14 cellular contexts compared by ENCODE assay signal in the genomic region with DNA sequence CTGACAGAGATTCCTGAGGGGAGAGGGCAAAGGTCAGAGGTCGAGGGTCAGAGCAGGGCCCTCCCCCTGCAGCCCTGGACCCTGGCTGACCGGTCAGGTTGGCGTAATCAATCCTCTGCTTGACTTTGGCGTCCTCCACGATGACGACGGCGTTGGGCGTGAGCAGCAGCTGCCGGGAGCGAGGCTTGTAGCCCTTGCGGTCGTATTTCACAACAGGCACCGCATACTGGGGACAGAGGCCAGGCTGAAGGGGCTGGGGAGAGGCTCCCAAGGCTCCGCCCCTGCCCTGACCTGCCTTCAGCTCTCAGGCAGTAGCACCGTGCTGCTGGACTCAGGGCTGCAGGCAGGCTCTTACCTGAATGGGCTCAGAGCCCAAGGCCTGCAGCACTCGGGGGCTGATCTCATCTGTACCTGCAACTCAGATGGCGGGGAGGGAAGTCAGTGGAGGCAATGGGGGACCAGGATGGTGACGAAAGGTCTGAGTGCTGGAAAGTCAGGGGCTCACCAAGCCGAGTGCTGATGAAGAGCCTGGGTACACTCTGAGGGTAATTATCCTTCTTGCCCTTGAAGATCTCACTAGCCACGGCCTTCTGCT. TPM values are rescaled to one million over a fixed set of nuclear protein-coding genes. Genes with fewer than 3 reads are reported as not detected.
DNase-seq lines count a peak whose midpoint lies in the region; ATAC-seq and TF ChIP-seq lines count a peak whose summit lies in the region.
"Had no signal": no experiment of that assay in that cellular context is flagged by ENCODE, and none has a peak within 500 bp of the region (broad histone marks: within the 10 kb centered on the region; RNA-seq: fewer than 3 reads in every experiment).

No MANE protein-coding gene starts in this region.

- H3K27ac ChIP-seq in HEK293 (ENCODE audit: extremely low read depth, low read depth, low read length) (no peak overlapping the region; the same call in 1 of the 2 replicates), gastrocnemius medialis (peak overlapping the region; percentile 75 to 82 (median 80)), caudate nucleus (ENCODE audit: low read depth, low read length) (no peak overlapping the region)
- H3K27ac ChIP-seq: SJSA1 had no signal

- POLR2A ChIA-PET in HEK293 (lab: Yijun Ruan, JAX): no interaction called here

- in situ Hi-C loops in gastrocnemius medialis (cut with MboI; ENCODE audit: low sequenced_read_pairs in 4 of 4): no loop called here

- no peak overlapping the region for H3K4me3 ChIP-seq in HEK293 (ENCODE audit: low read depth, low read length)
- H3K4me3 ChIP-seq in gastrocnemius medialis: no peak overlapping the region
- H3K4me3 ChIP-seq: HAP-1, SJSA1 had no signal

- H3K36me3 ChIP-seq in HEK293 (ENCODE audit: control insufficient read depth in 2 of 2, insufficient read depth in 1 of 2, low read length in 2 of 2) (peaks cover 0 to 77% of the 10 kb centered on the region in 2 experiments; a peak in 2 of 3 replicates), gastrocnemius medialis (peaks cover 0 to 41% of the 10 kb centered on the region in 2 donors)
- H3K36me3 ChIP-seq: BE2C had no signal

- peak; percentile 84 for ATAC-seq in left lobe of liver
- peak; percentile 97 to 98 for ATAC-seq in gastrocnemius medialis
- no peak for ATAC-seq in HG03045 (IDR thresholded peaks at IDR 0.05; ENCODE audit: unreplicated experiment)

- TF ChIP-seq CTCF in HEK293 (tag by site-specific recombination; IDR thresholded peaks at IDR 0.05) (no peak), gastrocnemius medialis (IDR thresholded peaks at IDR 0.05 in 4 of 5, conservative IDR thresholded peaks at IDR 0.05 in 1 of 5) (no peak)

- DNase-seq in left lobe of liver (ENCODE audit: low spot score): peak; percentile 97
- peak; percentile 93 to 96 for DNase-seq in gastrocnemius medialis
- no peak for DNase-seq in caudate nucleus (lab: John Stamatoyannopoulos, UW)
- no peak for DNase-seq in NCI-H2107 (lab: John Stamatoyannopoulos, UW)
- DNase-seq: activated CD4-positive, alpha-beta T cell treated with anti-CD3 and anti-CD28 coated beads, Interleukin-2, amount 50 U/mL, for 48 hours; amniotic stem cell; BE2C; DMS53; T1000 had no signal

- H3K4me1 ChIP-seq in HEK293 (ENCODE audit: control insufficient read depth, insufficient read depth, low read length): no peaks in the 10 kb centered on the region
- H3K4me1 ChIP-seq in gastrocnemius medialis: peaks cover 7 to 8% of the 10 kb centered on the region in 2 donors
- H3K4me1 ChIP-seq: BE2C, HAP-1 had no signal

- CTCF ChIA-PET in HEK293 (lab: Yijun Ruan, JAX): no interaction called here

- TF ChIP-seq POLR2A in gastrocnemius medialis (IDR thresholded peaks at IDR 0.05): no peak

- no peaks in the 10 kb centered on the region for H3K9me3 ChIP-seq in HEK293 (ENCODE audit: control insufficient read depth, insufficient read depth, low read depth, low read length)
- no peaks in the 10 kb centered on the region for H3K9me3 ChIP-seq in gastrocnemius medialis
- H3K9me3 ChIP-seq: BE2C, HAP-1, SJSA1 had no signal

- intact Hi-C loops in gastrocnemius medialis (cut with DNase I; ENCODE audit: low total_unique reads): no loop called here

- no peaks in the 10 kb centered on the region for H3K27me3 ChIP-seq in gastrocnemius medialis
- H3K27me3 ChIP-seq: BE2C, SJSA1 had no signal

TF ChIP-seq in HEK293, 187 proteins besides CTCF, POLR2A, EP300 and RAD21:
- TF ChIP-seq BCL11B (tag by site-specific recombination; IDR thresholded peaks at IDR 0.05; ENCODE audit: low read depth): 0 out of 2 replicates have a peak, but pooled peaks have one; percentile 65
- peak; percentile 68; the same call in 1 of the 2 replicates for TF ChIP-seq BCL11A (tag by site-specific recombination; IDR thresholded peaks at IDR 0.05; ENCODE audit: low read depth)
- TF ChIP-seq, protein P1, sequence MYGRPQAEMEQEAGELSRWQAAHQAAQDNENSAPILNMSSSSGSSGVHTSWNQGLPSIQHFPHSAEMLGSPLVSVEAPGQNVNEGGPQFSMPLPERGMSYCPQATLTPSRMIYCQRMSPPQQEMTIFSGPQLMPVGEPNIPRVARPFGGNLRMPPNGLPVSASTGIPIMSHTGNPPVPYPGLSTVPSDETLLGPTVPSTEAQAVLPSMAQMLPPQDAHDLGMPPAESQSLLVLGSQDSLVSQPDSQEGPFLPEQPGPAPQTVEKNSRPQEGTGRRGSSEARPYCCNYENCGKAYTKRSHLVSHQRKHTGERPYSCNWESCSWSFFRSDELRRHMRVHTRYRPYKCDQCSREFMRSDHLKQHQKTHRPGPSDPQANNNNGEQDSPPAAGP (tag by site-specific recombination; IDR thresholded peaks at IDR 0.05): no peak
- no peak for TF ChIP-seq ZNF843 (tag by site-specific recombination; IDR thresholded peaks at IDR 0.05)

TF ChIP-seq in PFSK-1, 5 proteins besides CTCF, POLR2A, EP300 and RAD21:
- TF ChIP-seq FOXP2 (optimal IDR thresholded peaks at IDR 0.05; ENCODE audit: borderline replicate concordance, extremely low read depth, extremely low read length, insufficient read depth) (peak; percentile 24), SIN3A (IDR thresholded peaks at IDR 0.05; ENCODE audit: borderline replicate concordance, insufficient read depth, low read length) (no peak)
- TF ChIP-seq, protein P2, sequence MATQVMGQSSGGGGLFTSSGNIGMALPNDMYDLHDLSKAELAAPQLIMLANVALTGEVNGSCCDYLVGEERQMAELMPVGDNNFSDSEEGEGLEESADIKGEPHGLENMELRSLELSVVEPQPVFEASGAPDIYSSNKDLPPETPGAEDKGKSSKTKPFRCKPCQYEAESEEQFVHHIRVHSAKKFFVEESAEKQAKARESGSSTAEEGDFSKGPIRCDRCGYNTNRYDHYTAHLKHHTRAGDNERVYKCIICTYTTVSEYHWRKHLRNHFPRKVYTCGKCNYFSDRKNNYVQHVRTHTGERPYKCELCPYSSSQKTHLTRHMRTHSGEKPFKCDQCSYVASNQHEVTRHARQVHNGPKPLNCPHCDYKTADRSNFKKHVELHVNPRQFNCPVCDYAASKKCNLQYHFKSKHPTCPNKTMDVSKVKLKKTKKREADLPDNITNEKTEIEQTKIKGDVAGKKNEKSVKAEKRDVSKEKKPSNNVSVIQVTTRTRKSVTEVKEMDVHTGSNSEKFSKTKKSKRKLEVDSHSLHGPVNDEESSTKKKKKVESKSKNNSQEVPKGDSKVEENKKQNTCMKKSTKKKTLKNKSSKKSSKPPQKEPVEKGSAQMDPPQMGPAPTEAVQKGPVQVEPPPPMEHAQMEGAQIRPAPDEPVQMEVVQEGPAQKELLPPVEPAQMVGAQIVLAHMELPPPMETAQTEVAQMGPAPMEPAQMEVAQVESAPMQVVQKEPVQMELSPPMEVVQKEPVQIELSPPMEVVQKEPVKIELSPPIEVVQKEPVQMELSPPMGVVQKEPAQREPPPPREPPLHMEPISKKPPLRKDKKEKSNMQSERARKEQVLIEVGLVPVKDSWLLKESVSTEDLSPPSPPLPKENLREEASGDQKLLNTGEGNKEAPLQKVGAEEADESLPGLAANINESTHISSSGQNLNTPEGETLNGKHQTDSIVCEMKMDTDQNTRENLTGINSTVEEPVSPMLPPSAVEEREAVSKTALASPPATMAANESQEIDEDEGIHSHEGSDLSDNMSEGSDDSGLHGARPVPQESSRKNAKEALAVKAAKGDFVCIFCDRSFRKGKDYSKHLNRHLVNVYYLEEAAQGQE (IDR thresholded peaks at IDR 0.05; ENCODE audit: insufficient read depth in 1 of 2, low read depth in 2 of 2, low read length in 2 of 2): no peak

RNA-seq across cellular contexts. Expression of a gene that starts 12.0 kb away (rescaled TPM):
- 51.3 TPM for polyA plus RNA-seq in PFSK-1 (2012; ENCODE audit: insufficient read length, low read depth)
- total RNA-seq in left lobe of liver (33.7 TPM), gastrocnemius medialis (10 to 100 TPM; 48.6 to 64.6 (median 56.7) TPM)

RNA-seq across cellular contexts. Expression of a gene that starts 24.5 kb away (rescaled TPM):
- 106 TPM for polyA plus RNA-seq in PFSK-1 (2012; ENCODE audit: insufficient read length, low read depth)
- total RNA-seq in left lobe of liver: 62.5 TPM
- 10 to 100 TPM; 24.8 to 76.6 (median 58.6) TPM for total RNA-seq in gastrocnemius medialis

RNA-seq across cellular contexts. Expression of a gene that starts 48.4 kb away (rescaled TPM):
- 41.0 TPM for polyA plus RNA-seq in PFSK-1 (2012; ENCODE audit: insufficient read length, low read depth)
- total RNA-seq in left lobe of liver (11.9 TPM), gastrocnemius medialis (100 to 1,000 TPM; 102 to 196 (median 114) TPM)

Comparison
In these comparisons a context has a peak if more than half of its experiments do, and no peak if none do; other contexts are left out.
1. H3K27ac ChIP-seq: peak in gastrocnemius medialis (4 of 4); none in HEK293 (single experiment) and caudate nucleus (single experiment).
2. DNase-seq: peak in left lobe of liver (single experiment) and gastrocnemius medialis (2 of 2); none in caudate nucleus (0 of 61) and NCI-H2107 (single experiment).